1 cellular context compared by ENCODE assay signal in genomic region chr1:179310271-179310670, GRCh38.
TF ChIP-seq lines count a peak whose summit lies in the region.

No MANE protein-coding gene starts in this region.

TF ChIP-seq in HCT116, 20 proteins besides CTCF, POLR2A, EP300 and RAD21 (continued from another document):
- TF ChIP-seq ZBTB33 (IDR thresholded peaks at IDR 0.05; ENCODE audit: extremely low read depth, insufficient replicate concordance, low read length) = no peak
